Comparison of ENCODE assay signal across 28 cellular contexts in the genomic region with DNA sequence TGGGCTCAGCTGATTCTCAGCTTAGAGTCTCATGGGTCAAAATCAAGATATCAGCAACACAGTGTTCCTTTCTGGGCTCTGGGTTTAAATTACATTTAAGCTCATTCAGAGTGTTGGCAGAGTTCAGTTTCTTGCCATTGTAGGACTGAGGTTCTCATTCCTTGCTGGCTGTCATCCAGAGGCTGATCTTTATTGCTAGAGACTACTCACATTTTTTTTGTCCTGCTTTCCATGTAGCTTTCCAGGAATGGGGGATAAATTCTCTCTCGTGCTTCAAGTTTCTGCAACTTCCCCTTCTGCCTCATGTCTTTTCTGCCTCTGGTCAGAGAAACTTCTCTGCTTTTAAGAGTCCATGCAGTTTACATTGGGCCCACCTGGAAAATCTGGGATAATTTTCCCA.
"Had no signal": no experiment of that assay in that cellular context is flagged by ENCODE, and none has a peak within 500 bp of the region (broad histone marks: within the 10 kb centered on the region; RNA-seq: fewer than 3 reads in every experiment).

No MANE protein-coding gene starts in this region.

- ATAC-seq: esophagus mucosa; foreskin keratinocyte; gastroesophageal sphincter; heart left ventricle; left ventricle myocardium superior; lower lobe of right lung; natural killer cell; right lobe of liver; stimulated activated naive B cell treated with anti-CD40 and anti-IgM and Interleukin-4, amounts not matched to agents 10 μg/mL and 1 μg/mL and 100 μg/mL, for 72 hours; upper lobe of right lung had no signal

- H3K9me3 ChIP-seq: gastroesophageal sphincter, heart left ventricle, lower lobe of right lung, ovary, right lobe of liver, thoracic aorta, tibial nerve, upper lobe of right lung, uterus had no signal

- H3K4me3 ChIP-seq: dorsolateral prefrontal cortex, gastroesophageal sphincter, heart left ventricle, lower lobe of right lung, ovary, right lobe of liver, thoracic aorta, tibial nerve, upper lobe of right lung, uterus had no signal

- H3K4me1 ChIP-seq: foreskin keratinocyte, gastroesophageal sphincter, heart left ventricle, lower lobe of right lung, right lobe of liver, tibial nerve, upper lobe of right lung, uterus had no signal

- H3K36me3 ChIP-seq: gastroesophageal sphincter, heart left ventricle, lower lobe of right lung, ovary, right lobe of liver, thoracic aorta, tibial nerve, upper lobe of right lung, uterus had no signal

- H3K27ac ChIP-seq: dorsolateral prefrontal cortex, epithelial cell of prostate, foreskin keratinocyte, gastroesophageal sphincter, heart left ventricle, lower lobe of right lung, ovary, right lobe of liver, thoracic aorta, tibial nerve, upper lobe of right lung, uterus had no signal

- DNase-seq: dorsolateral prefrontal cortex; effector CD4-positive, alpha-beta T cell; endodermal cell; foreskin keratinocyte; heart left ventricle; hippocampal formation; immature natural killer cell; islet precursor cell; kidney glomerular epithelial cell; left ventricle myocardium superior; lower lobe of right lung; natural killer cell; occipital lobe; ovary; posterior cingulate gyrus; retina; right lobe of liver; small intestine; stimulated activated CD4-positive, alpha-beta T cell treated with anti-CD3 and anti-CD28 coated beads, Interleukin-15, amount 100 ng/mL, for 24 hours; stimulated activated CD4-positive, alpha-beta T cell treated with anti-CD3 and anti-CD28 coated beads, Interleukin-2, amount 100 ng/mL, for 48 hours; stimulated activated naive B cell treated with anti-CD40 and anti-IgM and Interleukin-4, amounts not matched to agents 10 μg/mL and 1 μg/mL and 100 μg/mL, for 72 hours; upper lobe of right lung; uterus had no signal

- H3K27me3 ChIP-seq: foreskin keratinocyte, gastroesophageal sphincter, ovary, right lobe of liver, tibial nerve, uterus had no signal
